In the genomic region with DNA sequence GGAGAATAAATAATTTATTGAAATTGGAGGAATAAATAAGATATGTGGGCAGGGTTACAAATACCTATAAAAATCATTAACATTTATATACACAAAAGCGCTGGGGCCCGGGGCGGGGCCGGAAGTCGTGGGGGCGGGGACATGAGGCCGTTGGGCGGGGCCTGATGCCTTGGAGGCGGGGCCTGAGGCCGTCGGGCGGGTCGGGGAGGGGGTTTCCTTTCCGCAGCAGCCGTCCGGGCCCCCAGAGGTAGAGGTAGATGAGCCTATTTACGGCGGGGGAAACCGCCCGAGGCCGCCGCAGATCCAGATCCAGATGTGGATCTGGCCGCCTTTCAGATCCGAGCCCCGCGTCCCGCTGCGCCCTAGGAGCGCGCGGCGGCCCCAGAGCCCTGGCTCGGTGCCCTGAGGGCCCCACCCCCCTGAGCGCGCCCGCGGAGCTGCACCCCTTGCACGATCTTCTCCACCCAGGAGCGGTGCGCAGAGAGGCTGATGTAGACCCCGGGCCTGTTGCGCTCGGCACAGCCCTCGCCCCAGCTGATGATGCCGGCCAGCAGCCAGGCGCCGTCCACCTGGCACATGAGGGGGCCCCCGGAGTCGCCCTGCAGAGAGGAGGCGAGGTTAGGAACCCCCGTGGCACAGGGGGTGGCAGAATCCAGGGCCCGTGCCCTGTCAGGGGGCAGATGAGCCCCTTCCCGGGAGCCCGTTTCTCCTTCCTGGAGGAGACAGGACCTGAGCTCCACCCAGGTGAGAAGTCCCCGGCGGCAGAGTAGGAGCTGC, we compare ENCODE assay signal across 19 cellular contexts.
"Had no signal": no experiment of that assay in that cellular context is flagged by ENCODE, and none has a peak within 500 bp of the region (broad histone marks: within the 10 kb centered on the region; RNA-seq: fewer than 3 reads in every experiment).

No MANE protein-coding gene starts in this region.

- H3K9me3 ChIP-seq: suprapubic skin, vagina had no signal

- H3K4me3 ChIP-seq: esophagus squamous epithelium, lower lobe of right lung, suprapubic skin, transverse colon, vagina had no signal

- H3K4me1 ChIP-seq: lower lobe of right lung, vagina had no signal

- DNase-seq: activated CD4-positive, alpha-beta memory T cell treated with anti-CD3 and anti-CD28 coated beads for 36 hours; activated T-cell treated with anti-CD3 and anti-CD28 coated beads for 4 hours; amniotic stem cell; effector CD8-positive, alpha-beta T cell; esophagus squamous epithelium; islet precursor cell; left colon; natural killer cell; stimulated activated CD4-positive, alpha-beta T cell treated with anti-CD3 and anti-CD28 coated beads, Interleukin-2, amount 100 ng/mL, for 24 hours; transverse colon had no signal

- H3K36me3 ChIP-seq: lower lobe of right lung, neutrophil, suprapubic skin, transverse colon, vagina had no signal

- H3K4me3 Mint-ChIP-seq: activated CD4-positive, alpha-beta memory T cell treated with anti-CD3 and anti-CD28 coated beads for 36 hours; activated naive CD8-positive, alpha-beta T cell; activated T-helper 1 cell treated with anti-CD3 and anti-CD28 coated beads, Interleukin-12 subunit alpha, Interleukin-12 subunit beta, Interleukin-2, Interleukin-4 antibody, amounts not matched to agents 30 ng/mL and 10 ng/mL and 1 ng/mL, durations not matched to agents 14 hours and 24 hours and 36 hours; dendritic cell treated with granulocyte-macrophage colony-stimulating factor and Interleukin-4, amounts not matched to agents 40 ng/mL and 50 ng/mL, for 4 days; natural killer cell; stimulated activated naive CD8-positive, alpha-beta T cell treated with anti-CD3 and anti-CD28 coated beads, Interleukin-15, Interleukin-2, amounts not matched to agents 100 ng/mL and 50 ng/mL, for 24 hours; T-helper 2 cell treated with Interferon-gamma antibody and Interleukin-4, amounts not matched to agents 5 μg/mL and 100 μg/mL, for 36 hours had no signal

- H3K27ac Mint-ChIP-seq: activated CD4-positive, alpha-beta memory T cell treated with anti-CD3 and anti-CD28 coated beads for 36 hours; activated naive CD8-positive, alpha-beta T cell; activated T-helper 1 cell treated with anti-CD3 and anti-CD28 coated beads, Interleukin-12 subunit alpha, Interleukin-12 subunit beta, Interleukin-2, Interleukin-4 antibody, amounts not matched to agents 30 ng/mL and 10 ng/mL and 1 ng/mL, durations not matched to agents 14 hours and 24 hours and 36 hours; dendritic cell treated with granulocyte-macrophage colony-stimulating factor and Interleukin-4, amounts not matched to agents 40 ng/mL and 50 ng/mL, for 4 days; natural killer cell; stimulated activated naive CD8-positive, alpha-beta T cell treated with anti-CD3 and anti-CD28 coated beads, Interleukin-15, Interleukin-2, amounts not matched to agents 100 ng/mL and 50 ng/mL, for 24 hours; T-helper 2 cell treated with Interferon-gamma antibody and Interleukin-4, amounts not matched to agents 5 μg/mL and 100 μg/mL, for 36 hours had no signal

- ATAC-seq: left colon, lower lobe of right lung had no signal

- H3K27me3 Mint-ChIP-seq: activated naive CD8-positive, alpha-beta T cell had no signal

- H3K27me3 ChIP-seq: vagina had no signal
